ENCODE assay signal across 9 cellular contexts in genomic region chr16:89364603-89365002, GRCh38.
DNase-seq lines count a peak whose midpoint lies in the region; ATAC-seq, FAIRE-seq and TF ChIP-seq lines count a peak whose summit lies in the region.
"Had no signal": no experiment of that assay in that cellular context is flagged by ENCODE, and none has a peak within 500 bp of the region (broad histone marks: within the 10 kb centered on the region; RNA-seq: fewer than 3 reads in every experiment).

No MANE protein-coding gene starts in this region.

- H3K4me3 ChIP-seq in HCT116 (replicated peaks in 1 of 2; ENCODE audit: low read depth in 1 of 2, low read length in 2 of 2): no peak overlapping the region; a peak in 1 of 4 replicates
- H3K4me3 ChIP-seq in kidney (ENCODE audit: low read length in 2 of 2): no peak overlapping the region
- H3K4me3 ChIP-seq in left lung: no peak overlapping the region
- H3K4me3 ChIP-seq: ovary had no signal

- H3K27ac ChIP-seq in HCT116 (ENCODE audit: low read depth, low read length): peak overlapping the region; percentile 60
- no peak overlapping the region for H3K27ac ChIP-seq in kidney (ENCODE audit: low read depth in 2 of 2, low read length in 2 of 2)
- H3K27ac ChIP-seq in left lung: peak overlapping the region in 1 of 2 donors; percentile 24

- H3K9me3 Mint-ChIP-seq in activated naive CD8-positive, alpha-beta T cell treated with anti-CD3 and anti-CD28 coated beads, Interleukin-2, amount 50 U/mL, for 24 hours: no peaks in the 10 kb centered on the region

- peak overlapping the region; percentile 73 for H3K4me2 ChIP-seq in HCT116 (ENCODE audit: low read length)

- H4K20me1 ChIP-seq in HCT116 (ENCODE audit: insufficient read depth): peaks cover 54% of the 10 kb centered on the region; the same call in 1 of the 2 replicates

- TF ChIP-seq CTCF in HCT116 (IDR thresholded peaks at IDR 0.05 in 2 of 3, conservative IDR thresholded peaks at IDR 0.05 in 1 of 3; ENCODE audit: borderline replicate concordance in 1 of 3, insufficient read depth in 1 of 3, low read depth in 2 of 3, low read length in 2 of 3): no peak
- no peak for TF ChIP-seq CTCF in kidney (IDR thresholded peaks at IDR 0.05; ENCODE audit: borderline replicate concordance, extremely low read depth, insufficient read depth)
- no peak for TF ChIP-seq CTCF in left lung (IDR thresholded peaks at IDR 0.05)

- ATAC-seq in HCT116 (no peak), GM18870 (IDR thresholded peaks at IDR 0.05; ENCODE audit: unreplicated experiment) (no peak), left lung (no peak), esophagus mucosa (no peak)
- ATAC-seq in activated naive CD8-positive, alpha-beta T cell treated with anti-CD3 and anti-CD28 coated beads, Interleukin-2, amount 50 U/mL, for 24 hours: no peak

- peak; percentile 43 for DNase-seq in AG20443 (ENCODE audit: low spot score)
- no peak for DNase-seq in HCT116 (ENCODE audit: low read depth, low spot score)
- no peak for DNase-seq in activated naive CD8-positive, alpha-beta T cell treated with anti-CD3 and anti-CD28 coated beads, Interleukin-2, amount 50 U/mL, for 24 hours
- peak; percentile 22 for DNase-seq in kidney
- no peak for DNase-seq in left lung
- no peak for DNase-seq in Ammon's horn (ENCODE audit: low spot score)

- no peak overlapping the region for H2AFZ ChIP-seq in HCT116 (ENCODE audit: low read depth, low read length, poor library complexity, severe bottlenecking)

- H3K27me3 ChIP-seq in HCT116 (ENCODE audit: insufficient read depth, low read length) (no peaks in the 10 kb centered on the region), left lung (no peaks in the 10 kb centered on the region)
- H3K27me3 ChIP-seq: ovary had no signal

- peaks cover 93% of the 10 kb centered on the region for H3K4me1 Mint-ChIP-seq in activated naive CD8-positive, alpha-beta T cell treated with anti-CD3 and anti-CD28 coated beads, Interleukin-2, amount 50 U/mL, for 24 hours

- peak overlapping the region; percentile 4 for H3K4me3 Mint-ChIP-seq in activated naive CD8-positive, alpha-beta T cell treated with anti-CD3 and anti-CD28 coated beads, Interleukin-2, amount 50 U/mL, for 24 hours

- H3K36me3 Mint-ChIP-seq in activated naive CD8-positive, alpha-beta T cell treated with anti-CD3 and anti-CD28 coated beads, Interleukin-2, amount 50 U/mL, for 24 hours (ENCODE audit: low read depth): peaks cover 29% of the 10 kb centered on the region

- intact Hi-C loops in HCT116 (cut with micrococcal nuclease) (no loop called here), kidney (cut with DNase I) (no loop called here), left lung (cut with DNase I) (no loop called here)

- H3K27ac Mint-ChIP-seq in activated naive CD8-positive, alpha-beta T cell treated with anti-CD3 and anti-CD28 coated beads, Interleukin-2, amount 50 U/mL, for 24 hours: peak overlapping the region; percentile 72

- H3K27me3 Mint-ChIP-seq in activated naive CD8-positive, alpha-beta T cell treated with anti-CD3 and anti-CD28 coated beads, Interleukin-2, amount 50 U/mL, for 24 hours: no peaks in the 10 kb centered on the region

- H3K9me2 ChIP-seq in HCT116 (ENCODE audit: insufficient read depth): no peaks in the 10 kb centered on the region

- H3K9ac ChIP-seq in HCT116 (ENCODE audit: low read length) (peak overlapping the region; percentile 46; the same call in 1 of the 2 replicates), kidney (ENCODE audit: low read length in 2 of 2) (no peak overlapping the region)

- no TSS peak for BruUV-seq in HCT116 (replicated peaks; lab: Mats Ljungman, UMichigan)

- CTCF ChIA-PET in HCT116 (lab: Charles Lee): no interaction called here

- POLR2A ChIA-PET in HCT116 (lab: Charles Lee): no interaction called here

- H3K4me1 ChIP-seq in HCT116 (ENCODE audit: control insufficient read depth in 1 of 2, insufficient read depth in 2 of 2, low read length in 2 of 2) (peaks cover 25 to 46% of the 10 kb centered on the region in 2 experiments), kidney (ENCODE audit: control insufficient read depth in 1 of 2, insufficient read depth in 1 of 2, low read depth in 1 of 2, low read length in 2 of 2) (peaks cover 12 to 40% of the 10 kb centered on the region in 2 donors), left lung (peaks cover 21 to 71% of the 10 kb centered on the region in 2 donors)

- H3K36me3 ChIP-seq in HCT116 (ENCODE audit: control insufficient read depth in 1 of 2, insufficient read depth in 2 of 2, low read length in 2 of 2) (peaks cover 0 to 2% of the 10 kb centered on the region in 2 experiments; a peak in 1 of 4 replicates), kidney (ENCODE audit: control insufficient read depth in 1 of 2, insufficient read depth in 2 of 2, low read length in 2 of 2) (no peaks in the 10 kb centered on the region), left lung (no peaks in the 10 kb centered on the region)
- H3K36me3 ChIP-seq: ovary had no signal

- TF ChIP-seq POLR2A in HCT116 (IDR thresholded peaks at IDR 0.05; ENCODE audit: borderline replicate concordance, extremely low read depth, insufficient read depth, insufficient read length): no peak

- FAIRE-seq in kidney (lab: Jason Lieb, UNC): no peak

- no peak for TF ChIP-seq RAD21 in HCT116 (IDR thresholded peaks at IDR 0.05; ENCODE audit: low read depth)

- H3K79me2 ChIP-seq in HCT116 (ENCODE audit: insufficient read depth, low read length): peaks cover 99% of the 10 kb centered on the region

- RAD21 ChIA-PET in HCT116 (lab: Charles Lee; ENCODE audit: low non-redundant PET in 1 of 2, low total read pairs in 2 of 2, uncharacterized antibody in 2 of 2, unreplicated experiment in 2 of 2): interaction anchor here in 1 of 2 experiments (0.6 kb wide), 1 partner anchor 39 kb away, joined by 3 read pairs; no protein-coding TSS in a partner anchor

- H3K9me3 ChIP-seq in HCT116 (ENCODE audit: control insufficient read depth in 1 of 2, insufficient read depth in 1 of 2, low read depth in 1 of 2, low read length in 2 of 2) (no peaks in the 10 kb centered on the region), kidney (ENCODE audit: control insufficient read depth in 1 of 2, low read length in 2 of 2) (no peaks in the 10 kb centered on the region), left lung (no peaks in the 10 kb centered on the region)
- H3K9me3 ChIP-seq: ovary had no signal

TF ChIP-seq in HCT116, 20 proteins besides CTCF, POLR2A, EP300 and RAD21:
- TF ChIP-seq ZBTB33 (IDR thresholded peaks at IDR 0.05; ENCODE audit: extremely low read depth, insufficient replicate concordance, low read length): no peak
- TF ChIP-seq FOSL1 (IDR thresholded peaks at IDR 0.05; ENCODE audit: low read depth): no peak

Comparison
In these comparisons a context has a peak if more than half of its experiments do, and no peak if none do; other contexts are left out.
1. DNase-seq: peak in AG20443 (single experiment) and kidney (single experiment); none in HCT116 (single experiment), activated naive CD8-positive, alpha-beta T cell treated with anti-CD3 and anti-CD28 coated beads, Interleukin-2, amount 50 U/mL, for 24 hours (single experiment), left lung (0 of 2) and Ammon's horn (single experiment).